In the genomic region with DNA sequence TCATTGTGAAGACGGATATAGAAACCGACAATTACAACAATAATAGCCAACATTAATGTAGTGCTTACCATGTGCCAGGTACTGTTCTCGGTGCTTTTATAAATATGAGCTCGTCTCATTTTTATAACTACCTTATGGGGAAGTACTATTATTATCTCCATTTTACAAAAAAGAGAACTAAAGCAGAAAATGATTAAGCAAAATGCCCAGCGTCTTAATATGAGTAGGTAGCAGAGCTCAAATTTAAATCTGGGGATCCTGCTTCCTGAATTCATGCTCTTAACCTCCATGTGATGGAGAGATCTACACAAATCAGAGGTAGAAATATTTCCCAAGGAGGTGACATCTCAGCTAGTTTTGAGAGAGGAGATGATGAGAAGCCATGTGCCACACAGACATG, we compare ENCODE assay signal across 15 cellular contexts.
DNase-seq lines count a peak whose midpoint lies in the region; ATAC-seq and TF ChIP-seq lines count a peak whose summit lies in the region.
"Had no signal": no experiment of that assay in that cellular context is flagged by ENCODE, and none has a peak within 500 bp of the region (broad histone marks: within the 10 kb centered on the region; RNA-seq: fewer than 3 reads in every experiment).

No MANE protein-coding gene starts in this region.

- no peaks in the 10 kb centered on the region for H3K27me3 ChIP-seq in GM06990 (replicated peaks; ENCODE audit: control insufficient read depth, insufficient read depth, low read length)
- H3K27me3 ChIP-seq: BE2C had no signal

- no peaks in the 10 kb centered on the region for H3K36me3 Mint-ChIP-seq in osteocyte (ENCODE audit: unreplicated experiment)
- H3K36me3 Mint-ChIP-seq: CD4-positive, alpha-beta memory T cell had no signal

- peak; percentile 46 for DNase-seq in GM06990 (ENCODE audit: extremely low read depth, insufficient read length)
- peak; percentile 14 for DNase-seq in NOMO-1 treated with dmso at 0.1 percent for 144 hours (lab: John Stamatoyannopoulos, UW; ENCODE audit: unreplicated experiment)
- peak; percentile 10 for DNase-seq in germinal center (ENCODE audit: low spot score)
- no peak for DNase-seq in osteocyte (ENCODE audit: extremely low spot score, unreplicated experiment)
- no peak for DNase-seq in NCI-H82 treated with DMSO at 0.1 percent for 48 hours (lab: John Stamatoyannopoulos, UW; ENCODE audit: unreplicated experiment)
- DNase-seq: ACHN; BE2C; C1 segment of cervical spinal cord; CD4-positive, alpha-beta memory T cell; DMS153; DMS79; GF-D8; HCEC 1CT had no signal

- H3K4me1 Mint-ChIP-seq in osteocyte (ENCODE audit: unreplicated experiment): no peaks in the 10 kb centered on the region
- H3K4me1 Mint-ChIP-seq: CD4-positive, alpha-beta memory T cell had no signal

- no peak overlapping the region for H3K4me3 Mint-ChIP-seq in osteocyte (ENCODE audit: unreplicated experiment)
- H3K4me3 Mint-ChIP-seq: CD4-positive, alpha-beta memory T cell; GM23338 had no signal

- no peaks in the 10 kb centered on the region for H3K9me3 Mint-ChIP-seq in osteocyte (ENCODE audit: unreplicated experiment)
- H3K9me3 Mint-ChIP-seq: GM23338 had no signal

- no peak for TF ChIP-seq CTCF in GM06990 (IDR thresholded peaks at IDR 0.05; ENCODE audit: insufficient read depth, low read length, poor library complexity, severe bottlenecking)
- TF ChIP-seq CTCF in osteocyte (IDR thresholded peaks at IDR 0.05): no peak

- H3K4me3 ChIP-seq in GM06990 (replicated peaks; ENCODE audit: low read depth, low read length): no peak overlapping the region
- H3K4me3 ChIP-seq: GM23338 had no signal

- ATAC-seq in GM21825 (IDR thresholded peaks at IDR 0.05; ENCODE audit: unreplicated experiment): no peak
- ATAC-seq: GM23338 had no signal

- H3K27ac Mint-ChIP-seq in osteocyte (ENCODE audit: unreplicated experiment): no peak overlapping the region
- H3K27ac Mint-ChIP-seq: CD4-positive, alpha-beta memory T cell; GM23338 had no signal

- no peaks in the 10 kb centered on the region for H3K27me3 Mint-ChIP-seq in osteocyte (ENCODE audit: unreplicated experiment)

- no peaks in the 10 kb centered on the region for H3K36me3 ChIP-seq in GM06990 (ENCODE audit: control insufficient read depth, insufficient read depth, low read length)
- H3K36me3 ChIP-seq: BE2C had no signal

Comparison
In these comparisons a context has a peak if more than half of its experiments do, and no peak if none do; other contexts are left out.
1. DNase-seq: peak in GM06990 (single experiment), NOMO-1 treated with dmso at 0.1 percent for 144 hours (single experiment) and germinal center (single experiment); none in osteocyte (single experiment) and NCI-H82 treated with DMSO at 0.1 percent for 48 hours (single experiment).